In genomic region chr16:17460890-17461289, GRCh38 we compare ENCODE assay signal across 24 cellular contexts. TPM values are rescaled to one million over a fixed set of nuclear protein-coding genes. Genes with fewer than 3 reads are reported as not detected.
DNase-seq lines count a peak whose midpoint lies in the region; ATAC-seq and TF ChIP-seq lines count a peak whose summit lies in the region.
"Had no signal": no experiment of that assay in that cellular context is flagged by ENCODE, and none has a peak within 500 bp of the region (broad histone marks: within the 10 kb centered on the region; RNA-seq: fewer than 3 reads in every experiment).

No MANE protein-coding gene starts in this region.

- H3K27me3 ChIP-seq in vagina (no peaks in the 10 kb centered on the region), hepatocyte (no peaks in the 10 kb centered on the region)
- H3K27me3 ChIP-seq: ascending aorta, right lobe of liver had no signal

- H3K9me3 ChIP-seq in vagina, result no peaks in the 10 kb centered on the region
- no peaks in the 10 kb centered on the region for H3K9me3 ChIP-seq in hepatocyte (ENCODE audit: low read depth)
- H3K9me3 ChIP-seq: A549, ascending aorta, right lobe of liver had no signal

- H3K4me1 ChIP-seq in vagina (peaks cover 30% of the 10 kb centered on the region), hepatocyte (ENCODE audit: insufficient read depth) (peaks cover 13% of the 10 kb centered on the region)
- H3K4me1 ChIP-seq: A549, ascending aorta, right lobe of liver had no signal

- no peak for DNase-seq in activated naive CD4-positive, alpha-beta T cell treated with anti-CD3 and anti-CD28 coated beads for 36 hours
- peak; percentile 79 for DNase-seq in NCI-H1694 treated with DMSO at 0.1 percent for 48 hours (lab: John Stamatoyannopoulos, UW)
- no peak for DNase-seq in central memory CD8-positive, alpha-beta T cell (ENCODE audit: low spot score in 2 of 2)
- DNase-seq in vagina (ENCODE audit: extremely low spot score in 2 of 2), result no peak
- no peak for DNase-seq in hepatocyte (ENCODE audit: low spot score)
- no peak for DNase-seq in NOMO-1 treated with DMSO at 0.1 percent for 48 hours (lab: John Stamatoyannopoulos, UW; ENCODE audit: unreplicated experiment)
- DNase-seq: activated CD4-positive, CD25-positive, alpha-beta regulatory T cell treated with anti-CD3 and anti-CD28 coated beads, Interleukin-2, amount 50 U/mL, for 72 hours; activated T-cell treated with anti-CD3 and anti-CD28 coated beads, Interleukin-2, amount 50 U/mL, for 48 hours; C1 segment of cervical spinal cord; central memory CD4-positive, alpha-beta T cell; EL; left ventricle myocardium superior; NCI-H1105 treated with DMSO at 0.1 percent for 48 hours; NCI-H2107; OCI-M1; posterior cingulate gyrus; right lobe of liver; trophoblast cell had no signal

- H3K9me3 Mint-ChIP-seq in activated naive CD4-positive, alpha-beta T cell treated with anti-CD3 and anti-CD28 coated beads, Interleukin-2, amount 50 U/mL, for 24 hours, result no peaks in the 10 kb centered on the region
- H3K9me3 Mint-ChIP-seq in activated naive CD4-positive, alpha-beta T cell treated with anti-CD3 and anti-CD28 coated beads for 36 hours, result no peaks in the 10 kb centered on the region
- no peaks in the 10 kb centered on the region for H3K9me3 Mint-ChIP-seq in central memory CD8-positive, alpha-beta T cell

- peaks cover 73% of the 10 kb centered on the region for H3K79me2 ChIP-seq in hepatocyte

- CTCF ChIA-PET in activated naive CD4-positive, alpha-beta T cell treated with anti-CD3 and anti-CD28 coated beads for 36 hours (lab: Charles Lee), result no interaction called here

- TF ChIP-seq CTCF in vagina (IDR thresholded peaks at IDR 0.05) (no peak), hepatocyte (IDR thresholded peaks at IDR 0.05; ENCODE audit: poor library complexity) (no peak)

- H3K27me3 Mint-ChIP-seq in activated naive CD4-positive, alpha-beta T cell treated with anti-CD3 and anti-CD28 coated beads, Interleukin-2, amount 50 U/mL, for 24 hours, result no peaks in the 10 kb centered on the region
- H3K27me3 Mint-ChIP-seq in activated naive CD4-positive, alpha-beta T cell treated with anti-CD3 and anti-CD28 coated beads for 36 hours (ENCODE audit: low read depth), result no peaks in the 10 kb centered on the region
- H3K27me3 Mint-ChIP-seq in central memory CD8-positive, alpha-beta T cell, result no peaks in the 10 kb centered on the region

- peak overlapping the region; percentile 52 for H3K27ac ChIP-seq in vagina
- H3K27ac ChIP-seq in hepatocyte, result no peak overlapping the region
- H3K27ac ChIP-seq: A549, ascending aorta, right lobe of liver had no signal

- H3K36me3 Mint-ChIP-seq in activated naive CD4-positive, alpha-beta T cell treated with anti-CD3 and anti-CD28 coated beads, Interleukin-2, amount 50 U/mL, for 24 hours, result peaks cover 4% of the 10 kb centered on the region
- peaks cover 6% of the 10 kb centered on the region for H3K36me3 Mint-ChIP-seq in activated naive CD4-positive, alpha-beta T cell treated with anti-CD3 and anti-CD28 coated beads for 36 hours (ENCODE audit: low read depth)
- peaks cover 5% of the 10 kb centered on the region for H3K36me3 Mint-ChIP-seq in central memory CD8-positive, alpha-beta T cell (ENCODE audit: insufficient read depth)

- H3K4me2 ChIP-seq in hepatocyte, result no peak overlapping the region
- H3K4me2 ChIP-seq: A549 had no signal

- no peak overlapping the region for H3K4me3 Mint-ChIP-seq in activated naive CD4-positive, alpha-beta T cell treated with anti-CD3 and anti-CD28 coated beads, Interleukin-2, amount 50 U/mL, for 24 hours
- H3K4me3 Mint-ChIP-seq in activated naive CD4-positive, alpha-beta T cell treated with anti-CD3 and anti-CD28 coated beads for 36 hours, result no peak overlapping the region
- no peak overlapping the region for H3K4me3 Mint-ChIP-seq in central memory CD8-positive, alpha-beta T cell

- ATAC-seq in central memory CD8-positive, alpha-beta T cell (replicated peaks; ENCODE audit: extremely low read depth, poor library complexity, severe bottlenecking), result no peak
- ATAC-seq in HG02840 (IDR thresholded peaks at IDR 0.05; ENCODE audit: low FRiP score, unreplicated experiment), result no peak
- ATAC-seq: A549; activated naive CD4-positive, alpha-beta T cell treated with anti-CD3 and anti-CD28 coated beads, Interleukin-2, amount 50 U/mL, for 72 hours; HCT116; right lobe of liver had no signal

- H2AFZ ChIP-seq in hepatocyte, result no peak overlapping the region

- no peak overlapping the region for H3K4me3 ChIP-seq in vagina
- no peak overlapping the region for H3K4me3 ChIP-seq in hepatocyte
- H3K4me3 ChIP-seq: A549, ascending aorta, right lobe of liver had no signal

- H3K9me2 ChIP-seq in hepatocyte (replicated peaks; ENCODE audit: insufficient read depth), result no peaks in the 10 kb centered on the region

- peaks cover 48% of the 10 kb centered on the region for H3K4me1 Mint-ChIP-seq in activated naive CD4-positive, alpha-beta T cell treated with anti-CD3 and anti-CD28 coated beads, Interleukin-2, amount 50 U/mL, for 24 hours
- peaks cover 33% of the 10 kb centered on the region for H3K4me1 Mint-ChIP-seq in activated naive CD4-positive, alpha-beta T cell treated with anti-CD3 and anti-CD28 coated beads for 36 hours (ENCODE audit: low read depth)
- H3K4me1 Mint-ChIP-seq in central memory CD8-positive, alpha-beta T cell, result peaks cover 42% of the 10 kb centered on the region

- no peak for TF ChIP-seq POLR2A in vagina (IDR thresholded peaks at IDR 0.05)

- 90% methylated on average over 3 of the region's 3 CpGs for WGBS in hepatocyte (ENCODE audit: low lambda C conversion rate, missing lambda C conversion rate)

- no peaks in the 10 kb centered on the region for H3K36me3 ChIP-seq in vagina
- no peaks in the 10 kb centered on the region for H3K36me3 ChIP-seq in hepatocyte (replicated peaks; ENCODE audit: insufficient read depth, low read depth)
- H3K36me3 ChIP-seq: ascending aorta, right lobe of liver had no signal

- intact Hi-C loops in activated naive CD4-positive, alpha-beta T cell treated with anti-CD3 and anti-CD28 coated beads for 36 hours (cut with micrococcal nuclease), result no loop called here
- intact Hi-C loops in vagina (cut with DNase I), result loop anchor here (10.0 kb wide), 1 partner anchor 186 kb away; no protein-coding TSS in a partner anchor

- peaks cover 3% of the 10 kb centered on the region for H4K20me1 ChIP-seq in hepatocyte (ENCODE audit: insufficient read depth, poor library complexity, severe bottlenecking)

- H3K27ac Mint-ChIP-seq in activated naive CD4-positive, alpha-beta T cell treated with anti-CD3 and anti-CD28 coated beads, Interleukin-2, amount 50 U/mL, for 24 hours, result peak overlapping the region; percentile 14
- H3K27ac Mint-ChIP-seq in activated naive CD4-positive, alpha-beta T cell treated with anti-CD3 and anti-CD28 coated beads for 36 hours, result no peak overlapping the region
- H3K27ac Mint-ChIP-seq in central memory CD8-positive, alpha-beta T cell (ENCODE audit: low read depth), result peak overlapping the region; percentile 4
- H3K27ac Mint-ChIP-seq: activated naive CD4-positive, alpha-beta T cell treated with anti-CD3 and anti-CD28 coated beads, Interleukin-2, amount 50 U/mL, for 72 hours had no signal

RNA-seq across cellular contexts. Expression of gene XYLT1, which starts 9.9 kb away (rescaled TPM):
- 1 to 10 TPM; 3.3 to 4.5 TPM for total RNA-seq in activated naive CD4-positive, alpha-beta T cell treated with anti-CD3 and anti-CD28 coated beads for 36 hours
- total RNA-seq in vagina, result 27.3 TPM
- 12.5 and 13.7 TPM in 2 replicates for total RNA-seq in hepatocyte
- polyA plus RNA-seq in hepatocyte, result 6.9 TPM in 2 replicates
